In the genomic region with DNA sequence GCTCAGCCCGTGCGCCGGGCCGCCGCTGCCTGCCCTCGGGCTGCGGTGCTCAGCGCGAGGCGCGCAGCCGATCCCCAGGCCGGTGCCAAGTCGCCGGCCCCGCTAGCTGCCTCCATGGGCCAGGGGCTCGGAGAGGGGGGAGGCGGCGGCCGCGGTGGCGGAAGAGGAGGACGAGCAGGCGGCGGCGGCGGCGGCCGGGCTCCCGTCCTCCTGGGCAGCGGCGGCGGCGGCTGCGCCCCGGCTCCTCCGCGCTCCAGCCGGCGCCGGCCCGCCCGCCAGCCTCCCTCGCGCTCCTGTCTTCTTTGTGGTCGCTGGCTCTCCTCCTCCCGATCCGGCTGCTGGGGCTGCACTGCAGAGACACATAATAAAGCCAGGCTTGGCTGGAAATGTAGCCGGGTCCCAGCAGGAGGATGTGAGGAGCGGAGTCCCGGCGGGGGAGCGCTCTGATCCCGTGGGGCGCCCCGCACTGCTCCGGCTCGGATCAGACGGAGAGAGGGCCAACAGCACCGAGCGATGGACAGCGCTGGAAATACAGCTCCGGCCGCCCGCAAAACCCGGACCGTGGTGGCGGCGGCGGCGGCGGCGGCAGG, we compare ENCODE assay signal across 8 cellular contexts. TPM values are rescaled to one million over a fixed set of nuclear protein-coding genes. Genes with fewer than 3 reads are reported as not detected.
DNase-seq lines count a peak whose midpoint lies in the region; ATAC-seq and TF ChIP-seq lines count a peak whose summit lies in the region.

No MANE protein-coding gene starts in this region.

- no peak for TF ChIP-seq CTCF in WI38 (IDR thresholded peaks at IDR 0.05; ENCODE audit: low read depth, low read length)
- no peak for TF ChIP-seq CTCF in epithelial cell of esophagus (IDR thresholded peaks at IDR 0.05; ENCODE audit: insufficient read depth, low read depth, low read length, missing control alignments)

- peak overlapping the region; percentile 72 for H3K4me3 Mint-ChIP-seq in memory B cell

- no peaks in the 10 kb centered on the region for H3K36me3 ChIP-seq in subcutaneous abdominal adipose tissue (ENCODE audit: control insufficient read depth in 5 of 5, insufficient read depth in 5 of 5, low read length in 5 of 5)

- H3K9ac ChIP-seq in subcutaneous abdominal adipose tissue (ENCODE audit: low read length in 5 of 5) = no peak overlapping the region

- H3K4me3 ChIP-seq in WI38 (ENCODE audit: low read depth, low read length) (peak overlapping the region; percentile 39), epithelial cell of esophagus (ENCODE audit: low read length) (peak overlapping the region; percentile 37), subcutaneous abdominal adipose tissue (ENCODE audit: low read depth in 1 of 5, low read length in 5 of 5) (peak overlapping the region in 4 of 5 donors; percentile 54 to 73 (median 62))

- DNase-seq in GM04504 (ENCODE audit: low read depth) = peak; percentile 36
- DNase-seq in M059J (ENCODE audit: low read depth) = peak; percentile 70
- DNase-seq in epithelial cell of esophagus (ENCODE audit: low read depth) = peak; percentile 73
- DNase-seq in memory B cell (ENCODE audit: low spot score in 2 of 2) = no peak

- H3K27ac ChIP-seq in subcutaneous abdominal adipose tissue (ENCODE audit: low read depth, low read length) = peak overlapping the region; percentile 50

- no peaks in the 10 kb centered on the region for H3K36me3 Mint-ChIP-seq in memory B cell

- peaks cover 5% of the 10 kb centered on the region for H3K4me1 Mint-ChIP-seq in memory B cell

- peaks cover 2% of the 10 kb centered on the region for H3K9me3 Mint-ChIP-seq in memory B cell

- H3K27ac Mint-ChIP-seq in memory B cell = no peak overlapping the region

- peaks cover 2 to 54% (median 46%) of the 10 kb centered on the region in 5 donors for H3K4me1 ChIP-seq in subcutaneous abdominal adipose tissue (ENCODE audit: control insufficient read depth in 5 of 5, insufficient read depth in 5 of 5, low read length in 5 of 5)

- no peaks in the 10 kb centered on the region for H3K9me3 ChIP-seq in subcutaneous abdominal adipose tissue (ENCODE audit: control insufficient read depth in 5 of 5, low read length in 5 of 5)

- ATAC-seq in memory B cell (ENCODE audit: low read depth) = no peak
- ATAC-seq in GM19328 (IDR thresholded peaks at IDR 0.05; ENCODE audit: unreplicated experiment) = no peak
- no peak for ATAC-seq in GM21528 (IDR thresholded peaks at IDR 0.05; ENCODE audit: low FRiP score, unreplicated experiment)

- H3K27me3 ChIP-seq in subcutaneous abdominal adipose tissue (ENCODE audit: control insufficient read depth in 5 of 5, insufficient read depth in 4 of 5, low read length in 5 of 5) = no peaks in the 10 kb centered on the region

- H3K27me3 Mint-ChIP-seq in memory B cell = peaks cover 27% of the 10 kb centered on the region

RNA-seq across cellular contexts. Expression of a gene that starts 0.9 kb away (rescaled TPM):
- total RNA-seq in M059J (2014; rRNA removed; shearing (Covaris generic)) = 0.02 and 0.20 TPM in 2 replicates

Comparison
In these comparisons a context has a peak if more than half of its experiments do, and no peak if none do; other contexts are left out.
1. DNase-seq: peak in GM04504 (single experiment), M059J (single experiment) and epithelial cell of esophagus (single experiment); none in memory B cell (0 of 2).
2. Peak in every context shown above with its lines, with median percentiles within 50 percentile points of each other: H3K4me3 ChIP-seq.